11 cellular contexts compared by ENCODE assay signal in the genomic region with DNA sequence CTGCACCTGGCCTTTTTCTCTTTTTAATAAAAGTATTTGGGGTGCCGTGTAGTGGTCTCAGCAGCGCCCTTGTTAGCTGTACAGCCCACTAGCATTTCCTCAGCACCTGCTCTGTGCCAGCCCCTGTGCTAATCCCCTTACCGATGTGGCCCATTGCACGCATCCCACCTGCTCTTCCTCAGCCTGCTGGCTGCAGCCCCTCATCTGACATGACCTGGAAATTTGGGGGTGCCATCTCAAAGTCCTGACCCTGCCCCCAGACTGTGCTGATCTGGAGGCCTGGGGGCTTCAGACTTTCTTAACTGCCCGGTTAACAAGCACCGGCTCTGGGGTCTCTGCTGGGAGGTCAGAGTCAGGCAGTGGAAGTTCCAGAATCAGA. TPM values are rescaled to one million over a fixed set of nuclear protein-coding genes. Genes with fewer than 3 reads are reported as not detected.
DNase-seq lines count a peak whose midpoint lies in the region; ATAC-seq and TF ChIP-seq lines count a peak whose summit lies in the region.
"Had no signal": no experiment of that assay in that cellular context is flagged by ENCODE, and none has a peak within 500 bp of the region (broad histone marks: within the 10 kb centered on the region; RNA-seq: fewer than 3 reads in every experiment).

No MANE protein-coding gene starts in this region.

- TF ChIP-seq CTCF in BE2C (IDR thresholded peaks at IDR 0.05; ENCODE audit: low read depth, low read length): no peak

- no peak overlapping the region for H3K9ac ChIP-seq in iPS-15b (ENCODE audit: low read depth, low read length)
- no peak overlapping the region for H3K9ac ChIP-seq in rectal smooth muscle tissue (ENCODE audit: low read length)

- H3K4me3 Mint-ChIP-seq in T-helper 17 cell: no peak overlapping the region
- H3K4me3 Mint-ChIP-seq: activated naive CD4-positive, alpha-beta T cell treated with anti-CD3 and anti-CD28 coated beads, Interleukin-2, amount 50 U/mL, for 24 hours had no signal

- peaks cover 13% of the 10 kb centered on the region for H3K4me1 ChIP-seq in BE2C
- peaks cover 13% of the 10 kb centered on the region for H3K4me1 ChIP-seq in iPS-15b (ENCODE audit: control insufficient read depth, insufficient read depth, low read length)
- H3K4me1 ChIP-seq in rectal smooth muscle tissue (ENCODE audit: control insufficient read depth, insufficient read depth, low read length): peaks cover 9% of the 10 kb centered on the region

- peaks cover 2% of the 10 kb centered on the region for H3K4me1 Mint-ChIP-seq in T-helper 17 cell
- H3K4me1 Mint-ChIP-seq: activated naive CD4-positive, alpha-beta T cell treated with anti-CD3 and anti-CD28 coated beads, Interleukin-2, amount 50 U/mL, for 24 hours had no signal

- DNase-seq in BE2C (no peak), T-helper 17 cell (no peak), NCI-H2171 (lab: John Stamatoyannopoulos, UW) (no peak), NCI-H1048 (lab: John Stamatoyannopoulos, UW) (no peak)
- no peak for DNase-seq in activated CD8-positive, alpha-beta memory T cell treated with anti-CD3 and anti-CD28 coated beads for 24 hours
- DNase-seq: effector memory CD8-positive, alpha-beta T cell had no signal

- H3K36me3 Mint-ChIP-seq in T-helper 17 cell (ENCODE audit: low read depth): no peaks in the 10 kb centered on the region
- H3K36me3 Mint-ChIP-seq: activated naive CD4-positive, alpha-beta T cell treated with anti-CD3 and anti-CD28 coated beads, Interleukin-2, amount 50 U/mL, for 24 hours had no signal

- peak overlapping the region; percentile 16 for H3K27ac Mint-ChIP-seq in T-helper 17 cell
- H3K27ac Mint-ChIP-seq: activated naive CD4-positive, alpha-beta T cell treated with anti-CD3 and anti-CD28 coated beads, Interleukin-2, amount 50 U/mL, for 24 hours had no signal

- H3K27ac ChIP-seq in rectal smooth muscle tissue (ENCODE audit: low read depth, low read length): peak overlapping the region; percentile 61

- H3K27me3 ChIP-seq in BE2C: no peaks in the 10 kb centered on the region
- H3K27me3 ChIP-seq in iPS-15b (ENCODE audit: control insufficient read depth, insufficient read depth, low read length): no peaks in the 10 kb centered on the region
- no peaks in the 10 kb centered on the region for H3K27me3 ChIP-seq in rectal smooth muscle tissue (ENCODE audit: control insufficient read depth, insufficient read depth, low read length)

- H3K9me3 ChIP-seq in BE2C: no peaks in the 10 kb centered on the region
- no peaks in the 10 kb centered on the region for H3K9me3 ChIP-seq in T-helper 17 cell (ENCODE audit: control insufficient read depth, low read length, poor library complexity, severe bottlenecking)
- no peaks in the 10 kb centered on the region for H3K9me3 ChIP-seq in iPS-15b (ENCODE audit: control insufficient read depth, insufficient read depth, low read length)

- peak overlapping the region; percentile 40 for H3K4me3 ChIP-seq in BE2C (ENCODE audit: low read depth, low read length)
- peak overlapping the region; percentile 16 for H3K4me3 ChIP-seq in iPS-15b (ENCODE audit: low read depth, low read length)
- no peak overlapping the region for H3K4me3 ChIP-seq in rectal smooth muscle tissue (ENCODE audit: low read length)

- H3K36me3 ChIP-seq in BE2C: no peaks in the 10 kb centered on the region
- peaks cover 9% of the 10 kb centered on the region for H3K36me3 ChIP-seq in iPS-15b (ENCODE audit: control insufficient read depth, insufficient read depth, low read length)
- no peaks in the 10 kb centered on the region for H3K36me3 ChIP-seq in rectal smooth muscle tissue (ENCODE audit: control insufficient read depth, insufficient read depth, low read length)

- peaks cover 35% of the 10 kb centered on the region for H3K27me3 Mint-ChIP-seq in T-helper 17 cell

- no peak for ATAC-seq in T-helper 17 cell
- ATAC-seq in GM21515 (IDR thresholded peaks at IDR 0.05; ENCODE audit: unreplicated experiment): no peak

RNA-seq across cellular contexts. Expression of a gene that starts 10.4 kb away (rescaled TPM):
- 17.4 TPM for polyA plus RNA-seq in BE2C (2012; ENCODE audit: insufficient read depth, insufficient read length, low read depth)
- under 1 TPM in 1 of 2 donors, not detected in 1; 0.18 TPM for total RNA-seq in T-helper 17 cell

RNA-seq across cellular contexts. Expression of a gene that starts 24.2 kb away (rescaled TPM):
- polyA plus RNA-seq in BE2C (2012; ENCODE audit: insufficient read depth, insufficient read length, low read depth): not detected
- 1 to 10 TPM; 2.4 to 9.6 TPM for total RNA-seq in T-helper 17 cell
- total RNA-seq: G401 had no signal
